In the genomic region with DNA sequence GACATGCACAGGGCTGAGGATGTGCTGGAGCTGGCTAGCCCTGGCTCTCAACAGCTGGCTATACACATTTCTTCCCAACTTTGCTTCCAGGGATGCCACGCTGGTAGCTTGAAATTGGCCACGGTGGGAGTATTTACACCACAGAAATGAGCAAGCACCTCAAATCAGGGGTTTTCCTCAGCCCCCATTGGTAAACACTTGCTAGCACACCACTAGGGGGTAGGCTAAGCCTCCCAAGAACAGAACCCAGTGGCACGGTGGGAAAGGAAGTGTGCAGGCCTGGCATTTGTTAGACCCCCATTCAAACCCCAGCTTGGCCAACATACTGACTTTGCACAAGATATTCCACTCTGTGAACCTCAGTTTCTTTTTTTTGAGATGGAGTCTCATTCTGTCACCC, we compare ENCODE assay signal across 1 cellular context.
TF ChIP-seq lines count a peak whose summit lies in the region.

No MANE protein-coding gene starts in this region.

TF ChIP-seq in HepG2, 621 proteins besides CTCF, POLR2A, EP300 and RAD21:
- peak; percentile 54 for TF ChIP-seq STAG1 (CRISPR knock-in tag; IDR thresholded peaks at IDR 0.05)
- no peak for TF ChIP-seq SALL2 (CRISPR knock-in tag; IDR thresholded peaks at IDR 0.05)
